Comparison of ENCODE assay signal across 14 cellular contexts in the genomic region with DNA sequence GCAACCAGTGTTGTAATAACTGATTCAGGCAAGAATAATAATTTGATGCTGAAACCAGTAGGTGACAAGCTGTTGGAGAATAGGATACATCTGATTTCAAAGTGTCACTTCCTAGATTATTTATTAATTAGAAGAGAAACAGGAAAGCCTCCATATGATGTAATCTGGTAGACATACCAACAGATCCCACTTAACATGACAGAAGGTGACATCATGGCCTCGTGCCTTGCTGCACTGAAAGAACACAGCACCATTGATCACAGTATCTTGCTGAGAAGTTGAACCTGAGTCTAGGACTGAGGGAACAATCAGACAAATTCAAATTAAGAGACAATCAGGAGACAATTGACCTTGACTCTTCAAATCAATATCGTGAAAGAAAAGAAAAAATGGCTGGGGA.
DNase-seq lines count a peak whose midpoint lies in the region; ATAC-seq and TF ChIP-seq lines count a peak whose summit lies in the region.
"Had no signal": no experiment of that assay in that cellular context is flagged by ENCODE, and none has a peak within 500 bp of the region (broad histone marks: within the 10 kb centered on the region; RNA-seq: fewer than 3 reads in every experiment).

No MANE protein-coding gene starts in this region.

- H3K9me3 Mint-ChIP-seq in Calu3 (ENCODE audit: low read depth, unreplicated experiment) = no peaks in the 10 kb centered on the region

- H3K9me3 ChIP-seq in mesodermal cell (ENCODE audit: control insufficient read depth, low read length) (no peaks in the 10 kb centered on the region), left ventricle myocardium inferior (replicated peaks) (peaks cover 4% of the 10 kb centered on the region), aorta (ENCODE audit: control insufficient read depth, low read length) (no peaks in the 10 kb centered on the region)

- H3K27ac Mint-ChIP-seq in Calu3 (ENCODE audit: unreplicated experiment) = peak overlapping the region; percentile 100
- H3K27ac Mint-ChIP-seq: CD4-positive, CD25-positive, alpha-beta regulatory T cell had no signal

- 38% methylated on average over 1 of the region's 2 CpGs for WGBS in mesodermal cell (ENCODE audit: insufficient coverage in 2 of 2), 2 experiments
- WGBS in aorta, 2 donors = 60 to 61% methylated on average over 2 of the region's 2 CpGs

- no TSS peak for BruUV-seq in Calu3 (replicated peaks; lab: Mats Ljungman, UMichigan)

- no peak for ATAC-seq in aorta (ENCODE audit: low FRiP score)

- H3K4me1 Mint-ChIP-seq in Calu3 (ENCODE audit: low read depth, unreplicated experiment) = peaks cover 38% of the 10 kb centered on the region
- H3K4me1 Mint-ChIP-seq: CD4-positive, CD25-positive, alpha-beta regulatory T cell had no signal

- H3K4me3 Mint-ChIP-seq in Calu3 (ENCODE audit: low read depth, unreplicated experiment) = peak overlapping the region; percentile 63
- H3K4me3 Mint-ChIP-seq: CD4-positive, CD25-positive, alpha-beta regulatory T cell had no signal

- H3K36me3 ChIP-seq in mesodermal cell (ENCODE audit: control insufficient read depth, insufficient read depth, low read length) (no peaks in the 10 kb centered on the region), left ventricle myocardium inferior (no peaks in the 10 kb centered on the region), aorta (ENCODE audit: control insufficient read depth in 1 of 2, insufficient read depth in 2 of 2, low read length in 1 of 2) (no peaks in the 10 kb centered on the region)

- H3K27me3 ChIP-seq in left ventricle myocardium inferior (ENCODE audit: low read depth) (no peaks in the 10 kb centered on the region), aorta (ENCODE audit: control insufficient read depth in 1 of 2, insufficient read depth in 2 of 2, low read length in 1 of 2) (no peaks in the 10 kb centered on the region)

- H3K4me3 ChIP-seq in mesodermal cell (ENCODE audit: extremely low read depth, insufficient read depth, low read length, poor library complexity, severe bottlenecking) (no peak overlapping the region), left ventricle myocardium inferior (no peak overlapping the region), aorta (ENCODE audit: low read length in 2 of 2) (no peak overlapping the region)

- intact Hi-C loops in Calu3 (cut with micrococcal nuclease; ENCODE audit: unreplicated experiment) (no loop called here), left ventricle myocardium inferior (cut with micrococcal nuclease) (no loop called here), posterior vena cava (cut with DNase I) (loop anchor here in 1 of 2 donors (2.0 kb wide), 1 partner anchor 26 kb away; no protein-coding TSS in a partner anchor), aorta (cut with DNase I) (no loop called here)

- CTCF ChIA-PET in Calu3 (lab: Charles Lee) = interaction anchor here (0.6 kb wide), 1 partner anchor 1106 kb away, joined by 4 read pairs; no protein-coding TSS in a partner anchor

- peaks cover 12% of the 10 kb centered on the region for H3K36me3 Mint-ChIP-seq in Calu3 (ENCODE audit: insufficient read depth, unreplicated experiment)
- H3K36me3 Mint-ChIP-seq: CD4-positive, CD25-positive, alpha-beta regulatory T cell had no signal

- H3K4me1 ChIP-seq in mesodermal cell (ENCODE audit: control insufficient read depth, insufficient read depth, low read length, poor library complexity, severe bottlenecking) = peaks cover 2% of the 10 kb centered on the region
- H3K4me1 ChIP-seq in left ventricle myocardium inferior = no peaks in the 10 kb centered on the region
- H3K4me1 ChIP-seq in aorta (ENCODE audit: control insufficient read depth in 1 of 2, insufficient read depth in 2 of 2, low read length in 2 of 2) = no peaks in the 10 kb centered on the region

- DNase-seq in Calu3 = peak; percentile 41
- peak; percentile 7 for DNase-seq in NCI-H460 (ENCODE audit: extremely low read depth, low read depth)
- peak; percentile 2 for DNase-seq in astrocyte of the hippocampus (ENCODE audit: low read depth, low spot score)
- DNase-seq in left ventricle myocardium inferior = no peak
- no peak for DNase-seq in posterior vena cava (ENCODE audit: low spot score)
- no peak for DNase-seq in aorta
- DNase-seq: ACHN; CD4-positive, CD25-positive, alpha-beta regulatory T cell; GF-D8; MM.1S; NCI-H2029; NCI-H526 had no signal

- peak overlapping the region; percentile 67 for H3K27ac ChIP-seq in mesodermal cell (ENCODE audit: low read depth, low read length, severe bottlenecking)
- H3K27ac ChIP-seq in left ventricle myocardium inferior (replicated peaks) = no peak overlapping the region
- no peak overlapping the region for H3K27ac ChIP-seq in aorta (ENCODE audit: low read depth in 1 of 2, low read length in 2 of 2)
- H3K27ac ChIP-seq: KMS-11 had no signal

- TF ChIP-seq CTCF in Calu3 (IDR thresholded peaks at IDR 0.05; ENCODE audit: unreplicated experiment) (no peak), left ventricle myocardium inferior (IDR thresholded peaks at IDR 0.05; ENCODE audit: borderline replicate concordance) (no peak)

- no peaks in the 10 kb centered on the region for H3K27me3 Mint-ChIP-seq in Calu3 (ENCODE audit: unreplicated experiment)
- H3K27me3 Mint-ChIP-seq: CD4-positive, CD25-positive, alpha-beta regulatory T cell had no signal

Comparison
In these comparisons a context has a peak if more than half of its experiments do, and no peak if none do; other contexts are left out.
1. DNase-seq: peak in Calu3 (single experiment), NCI-H460 (single experiment) and astrocyte of the hippocampus (single experiment); none in left ventricle myocardium inferior (single experiment), posterior vena cava (single experiment) and aorta (0 of 2).